In the genomic region with DNA sequence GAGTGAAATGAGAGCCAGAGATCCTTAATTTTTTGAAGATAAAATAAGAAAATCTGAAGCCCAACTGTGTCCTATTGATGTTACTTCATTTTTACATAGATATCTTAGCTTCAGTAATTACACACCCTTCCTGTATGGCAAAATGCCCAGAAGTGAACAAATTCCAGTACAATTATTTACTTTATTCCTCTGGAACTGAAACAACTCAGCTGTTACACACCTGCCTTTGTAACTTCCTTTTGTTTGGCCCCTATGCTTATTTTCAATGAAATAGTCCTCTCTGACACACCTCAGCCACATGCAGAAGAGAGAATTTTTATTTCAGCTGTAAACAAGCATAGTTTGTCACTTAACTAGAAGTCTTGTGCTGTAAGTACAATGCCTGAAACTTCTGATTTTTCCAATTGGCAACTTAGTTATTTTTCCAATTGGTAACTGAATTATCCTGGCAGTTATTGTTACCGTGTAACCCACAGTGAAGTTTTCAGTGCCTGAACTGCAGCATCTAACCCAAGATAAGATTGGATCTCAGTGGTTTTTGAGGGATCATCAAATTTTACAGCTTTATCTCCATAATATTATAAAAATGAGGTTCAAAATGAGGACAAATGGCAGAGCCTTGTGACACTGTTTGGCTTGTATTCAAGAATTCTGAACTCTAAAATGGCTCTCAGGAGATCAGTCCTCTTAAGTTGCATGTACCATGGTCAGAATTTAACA, we compare ENCODE assay signal across 2 cellular contexts.
TF ChIP-seq lines count a peak whose summit lies in the region.

No MANE protein-coding gene starts in this region.

TF ChIP-seq in K562, 482 proteins besides CTCF, POLR2A, EP300 and RAD21 (continued from another document):
- TF ChIP-seq CEBPG (CRISPR knock-in tag; IDR thresholded peaks at IDR 0.05) (no peak), CEBPG (tag; conservative IDR thresholded peaks at IDR 0.05 in 1 of 2, IDR thresholded peaks at IDR 0.05 in 1 of 2) (peak in 1 of 2 experiments; percentile 6; a peak in 1 of 4 replicates), NFIC (IDR thresholded peaks at IDR 0.05) (peak; percentile 58), FIP1L1 (IDR thresholded peaks at IDR 0.05; ENCODE audit: low read depth, low read length, poor library complexity, severe bottlenecking) (no peak), ZNF830 (CRISPR knock-in tag; IDR thresholded peaks at IDR 0.05) (no peak), RBM22 (IDR thresholded peaks at IDR 0.05; ENCODE audit: low read depth, low read length, poor library complexity, severe bottlenecking) (no peak), SOX6 (IDR thresholded peaks at IDR 0.05) (peak; percentile 28; the same call in 1 of the 2 replicates)
- TF ChIP-seq, protein P1, sequence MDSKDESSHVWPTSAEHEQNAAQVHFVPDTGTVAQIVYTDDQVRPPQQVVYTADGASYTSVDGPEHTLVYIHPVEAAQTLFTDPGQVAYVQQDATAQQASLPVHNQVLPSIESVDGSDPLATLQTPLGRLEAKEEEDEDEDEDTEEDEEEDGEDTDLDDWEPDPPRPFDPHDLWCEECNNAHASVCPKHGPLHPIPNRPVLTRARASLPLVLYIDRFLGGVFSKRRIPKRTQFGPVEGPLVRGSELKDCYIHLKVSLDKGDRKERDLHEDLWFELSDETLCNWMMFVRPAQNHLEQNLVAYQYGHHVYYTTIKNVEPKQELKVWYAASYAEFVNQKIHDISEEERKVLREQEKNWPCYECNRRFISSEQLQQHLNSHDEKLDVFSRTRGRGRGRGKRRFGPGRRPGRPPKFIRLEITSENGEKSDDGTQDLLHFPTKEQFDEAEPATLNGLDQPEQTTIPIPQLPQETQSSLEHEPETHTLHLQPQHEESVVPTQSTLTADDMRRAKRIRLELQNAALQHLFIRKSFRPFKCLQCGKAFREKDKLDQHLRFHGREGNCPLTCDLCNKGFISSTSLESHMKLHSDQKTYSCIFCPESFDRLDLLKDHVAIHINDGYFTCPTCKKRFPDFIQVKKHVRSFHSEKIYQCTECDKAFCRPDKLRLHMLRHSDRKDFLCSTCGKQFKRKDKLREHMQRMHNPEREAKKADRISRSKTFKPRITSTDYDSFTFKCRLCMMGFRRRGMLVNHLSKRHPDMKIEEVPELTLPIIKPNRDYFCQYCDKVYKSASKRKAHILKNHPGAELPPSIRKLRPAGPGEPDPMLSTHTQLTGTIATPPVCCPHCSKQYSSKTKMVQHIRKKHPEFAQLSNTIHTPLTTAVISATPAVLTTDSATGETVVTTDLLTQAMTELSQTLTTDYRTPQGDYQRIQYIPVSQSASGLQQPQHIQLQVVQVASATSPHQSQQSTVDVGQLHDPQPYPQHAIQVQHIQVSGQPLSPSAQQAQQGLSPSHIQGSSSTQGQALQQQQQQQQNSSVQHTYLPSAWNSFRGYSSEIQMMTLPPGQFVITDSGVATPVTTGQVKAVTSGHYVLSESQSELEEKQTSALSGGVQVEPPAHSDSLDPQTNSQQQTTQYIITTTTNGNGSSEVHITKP (IDR thresholded peaks at IDR 0.05; ENCODE audit: partially characterized antibody) = no peak
- TF ChIP-seq, protein P2, sequence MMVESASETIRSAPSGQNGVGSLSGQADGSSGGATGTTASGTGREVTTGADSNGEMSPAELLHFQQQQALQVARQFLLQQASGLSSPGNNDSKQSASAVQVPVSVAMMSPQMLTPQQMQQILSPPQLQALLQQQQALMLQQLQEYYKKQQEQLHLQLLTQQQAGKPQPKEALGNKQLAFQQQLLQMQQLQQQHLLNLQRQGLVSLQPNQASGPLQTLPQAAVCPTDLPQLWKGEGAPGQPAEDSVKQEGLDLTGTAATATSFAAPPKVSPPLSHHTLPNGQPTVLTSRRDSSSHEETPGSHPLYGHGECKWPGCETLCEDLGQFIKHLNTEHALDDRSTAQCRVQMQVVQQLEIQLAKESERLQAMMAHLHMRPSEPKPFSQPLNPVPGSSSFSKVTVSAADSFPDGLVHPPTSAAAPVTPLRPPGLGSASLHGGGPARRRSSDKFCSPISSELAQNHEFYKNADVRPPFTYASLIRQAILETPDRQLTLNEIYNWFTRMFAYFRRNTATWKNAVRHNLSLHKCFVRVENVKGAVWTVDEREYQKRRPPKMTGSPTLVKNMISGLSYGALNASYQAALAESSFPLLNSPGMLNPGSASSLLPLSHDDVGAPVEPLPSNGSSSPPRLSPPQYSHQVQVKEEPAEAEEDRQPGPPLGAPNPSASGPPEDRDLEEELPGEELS (CRISPR knock-in tag; IDR thresholded peaks at IDR 0.05; ENCODE audit: borderline replicate concordance) = no peak

TF ChIP-seq in HepG2, 621 proteins besides CTCF, POLR2A, EP300 and RAD21 (continued from another document and continues in another):
- TF ChIP-seq, protein P3, sequence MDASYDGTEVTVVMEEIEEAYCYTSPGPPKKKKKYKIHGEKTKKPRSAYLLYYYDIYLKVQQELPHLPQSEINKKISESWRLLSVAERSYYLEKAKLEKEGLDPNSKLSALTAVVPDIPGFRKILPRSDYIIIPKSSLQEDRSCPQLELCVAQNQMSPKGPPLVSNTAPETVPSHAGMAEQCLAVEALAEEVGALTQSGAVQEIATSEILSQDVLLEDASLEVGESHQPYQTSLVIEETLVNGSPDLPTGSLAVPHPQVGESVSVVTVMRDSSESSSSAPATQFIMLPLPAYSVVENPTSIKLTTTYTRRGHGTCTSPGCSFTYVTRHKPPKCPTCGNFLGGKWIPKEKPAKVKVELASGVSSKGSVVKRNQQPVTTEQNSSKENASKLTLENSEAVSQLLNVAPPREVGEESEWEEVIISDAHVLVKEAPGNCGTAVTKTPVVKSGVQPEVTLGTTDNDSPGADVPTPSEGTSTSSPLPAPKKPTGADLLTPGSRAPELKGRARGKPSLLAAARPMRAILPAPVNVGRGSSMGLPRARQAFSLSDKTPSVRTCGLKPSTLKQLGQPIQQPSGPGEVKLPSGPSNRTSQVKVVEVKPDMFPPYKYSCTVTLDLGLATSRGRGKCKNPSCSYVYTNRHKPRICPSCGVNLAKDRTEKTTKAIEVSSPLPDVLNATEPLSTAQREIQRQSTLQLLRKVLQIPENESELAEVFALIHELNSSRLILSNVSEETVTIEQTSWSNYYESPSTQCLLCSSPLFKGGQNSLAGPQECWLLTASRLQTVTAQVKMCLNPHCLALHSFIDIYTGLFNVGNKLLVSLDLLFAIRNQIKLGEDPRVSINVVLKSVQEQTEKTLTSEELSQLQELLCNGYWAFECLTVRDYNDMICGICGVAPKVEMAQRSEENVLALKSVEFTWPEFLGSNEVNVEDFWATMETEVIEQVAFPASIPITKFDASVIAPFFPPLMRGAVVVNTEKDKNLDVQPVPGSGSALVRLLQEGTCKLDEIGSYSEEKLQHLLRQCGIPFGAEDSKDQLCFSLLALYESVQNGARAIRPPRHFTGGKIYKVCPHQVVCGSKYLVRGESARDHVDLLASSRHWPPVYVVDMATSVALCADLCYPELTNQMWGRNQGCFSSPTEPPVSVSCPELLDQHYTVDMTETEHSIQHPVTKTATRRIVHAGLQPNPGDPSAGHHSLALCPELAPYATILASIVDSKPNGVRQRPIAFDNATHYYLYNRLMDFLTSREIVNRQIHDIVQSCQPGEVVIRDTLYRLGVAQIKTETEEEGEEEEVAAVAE (CRISPR knock-in tag; IDR thresholded peaks at IDR 0.05; ENCODE audit: borderline replicate concordance) = 0 out of 2 replicates have a peak, but pooled peaks have one; percentile 16
- TF ChIP-seq TBX2 (CRISPR knock-in tag; IDR thresholded peaks at IDR 0.05; ENCODE audit: borderline replicate concordance) (peak; percentile 34; the same call in 1 of the 2 replicates), ELF1 (CRISPR knock-in tag; IDR thresholded peaks at IDR 0.05) (peak; percentile 26; the same call in 1 of the 2 replicates), LCORL (IDR thresholded peaks at IDR 0.05) (no peak), LCORL (CRISPR knock-in tag; IDR thresholded peaks at IDR 0.05) (0 out of 2 replicates have a peak, but pooled peaks have one; percentile 3), RBAK (CRISPR knock-in tag; IDR thresholded peaks at IDR 0.05) (no peak), ZBTB42 (CRISPR knock-in tag; IDR thresholded peaks at IDR 0.05) (no peak), MXI1 (IDR thresholded peaks at IDR 0.05; ENCODE audit: borderline replicate concordance, low read depth, low read length) (peak; percentile 44; the same call in 1 of the 3 replicates), GATAD2A (CRISPR knock-in tag; IDR thresholded peaks at IDR 0.05) (peak; percentile 91), ZNF317 (CRISPR knock-in tag; IDR thresholded peaks at IDR 0.05) (0 out of 2 replicates have a peak, but pooled peaks have one; percentile 23), KLF15 (CRISPR knock-in tag; IDR thresholded peaks at IDR 0.05; ENCODE audit: borderline replicate concordance) (no peak), ZNF598 (CRISPR knock-in tag; IDR thresholded peaks at IDR 0.05; ENCODE audit: borderline replicate concordance) (no peak), TCF7 (IDR thresholded peaks at IDR 0.05; ENCODE audit: low read depth) (peak; percentile 27; the same call in 1 of the 2 replicates), TOE1 (CRISPR knock-in tag; IDR thresholded peaks at IDR 0.05) (no peak), RFX1 (IDR thresholded peaks at IDR 0.05) (no peak), SAP130 (CRISPR knock-in tag; IDR thresholded peaks at IDR 0.05; ENCODE audit: low read depth) (peak; percentile 85), THYN1 (CRISPR knock-in tag; IDR thresholded peaks at IDR 0.05; ENCODE audit: borderline replicate concordance, low read depth) (no peak), CEBPB (IDR thresholded peaks at IDR 0.05; ENCODE audit: borderline replicate concordance, low read depth, low read length) (peak; percentile 25; the same call in 1 of the 2 replicates), TEAD2 (CRISPR knock-in tag; IDR thresholded peaks at IDR 0.05) (no peak)
- TF ChIP-seq, protein P4, sequence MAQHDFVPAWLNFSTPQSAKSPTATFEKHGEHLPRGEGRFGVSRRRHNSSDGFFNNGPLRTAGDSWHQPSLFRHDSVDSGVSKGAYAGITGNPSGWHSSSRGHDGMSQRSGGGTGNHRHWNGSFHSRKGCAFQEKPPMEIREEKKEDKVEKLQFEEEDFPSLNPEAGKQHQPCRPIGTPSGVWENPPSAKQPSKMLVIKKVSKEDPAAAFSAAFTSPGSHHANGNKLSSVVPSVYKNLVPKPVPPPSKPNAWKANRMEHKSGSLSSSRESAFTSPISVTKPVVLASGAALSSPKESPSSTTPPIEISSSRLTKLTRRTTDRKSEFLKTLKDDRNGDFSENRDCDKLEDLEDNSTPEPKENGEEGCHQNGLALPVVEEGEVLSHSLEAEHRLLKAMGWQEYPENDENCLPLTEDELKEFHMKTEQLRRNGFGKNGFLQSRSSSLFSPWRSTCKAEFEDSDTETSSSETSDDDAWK (CRISPR knock-in tag; IDR thresholded peaks at IDR 0.05) = no peak
- TF ChIP-seq, protein P5, sequence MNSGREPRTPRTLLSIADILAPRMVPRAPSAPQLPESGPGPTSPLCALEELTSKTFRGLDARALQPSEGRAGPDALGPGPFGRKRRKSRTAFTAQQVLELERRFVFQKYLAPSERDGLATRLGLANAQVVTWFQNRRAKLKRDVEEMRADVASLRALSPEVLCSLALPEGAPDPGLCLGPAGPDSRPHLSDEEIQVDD (CRISPR knock-in tag; IDR thresholded peaks at IDR 0.05; ENCODE audit: borderline replicate concordance) = no peak
- TF ChIP-seq, protein P6, sequence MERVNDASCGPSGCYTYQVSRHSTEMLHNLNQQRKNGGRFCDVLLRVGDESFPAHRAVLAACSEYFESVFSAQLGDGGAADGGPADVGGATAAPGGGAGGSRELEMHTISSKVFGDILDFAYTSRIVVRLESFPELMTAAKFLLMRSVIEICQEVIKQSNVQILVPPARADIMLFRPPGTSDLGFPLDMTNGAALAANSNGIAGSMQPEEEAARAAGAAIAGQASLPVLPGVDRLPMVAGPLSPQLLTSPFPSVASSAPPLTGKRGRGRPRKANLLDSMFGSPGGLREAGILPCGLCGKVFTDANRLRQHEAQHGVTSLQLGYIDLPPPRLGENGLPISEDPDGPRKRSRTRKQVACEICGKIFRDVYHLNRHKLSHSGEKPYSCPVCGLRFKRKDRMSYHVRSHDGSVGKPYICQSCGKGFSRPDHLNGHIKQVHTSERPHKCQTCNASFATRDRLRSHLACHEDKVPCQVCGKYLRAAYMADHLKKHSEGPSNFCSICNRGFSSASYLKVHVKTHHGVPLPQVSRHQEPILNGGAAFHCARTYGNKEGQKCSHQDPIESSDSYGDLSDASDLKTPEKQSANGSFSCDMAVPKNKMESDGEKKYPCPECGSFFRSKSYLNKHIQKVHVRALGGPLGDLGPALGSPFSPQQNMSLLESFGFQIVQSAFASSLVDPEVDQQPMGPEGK (CRISPR knock-in tag; IDR thresholded peaks at IDR 0.05) = no peak; the same call in 1 of the 2 replicates
- TF ChIP-seq, protein P7, sequence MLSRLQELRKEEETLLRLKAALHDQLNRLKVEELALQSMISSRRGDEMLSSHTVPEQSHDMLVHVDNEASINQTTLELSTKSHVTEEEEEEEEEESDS (CRISPR knock-in tag; IDR thresholded peaks at IDR 0.05; ENCODE audit: borderline replicate concordance) = no peak
- TF ChIP-seq, protein P8, sequence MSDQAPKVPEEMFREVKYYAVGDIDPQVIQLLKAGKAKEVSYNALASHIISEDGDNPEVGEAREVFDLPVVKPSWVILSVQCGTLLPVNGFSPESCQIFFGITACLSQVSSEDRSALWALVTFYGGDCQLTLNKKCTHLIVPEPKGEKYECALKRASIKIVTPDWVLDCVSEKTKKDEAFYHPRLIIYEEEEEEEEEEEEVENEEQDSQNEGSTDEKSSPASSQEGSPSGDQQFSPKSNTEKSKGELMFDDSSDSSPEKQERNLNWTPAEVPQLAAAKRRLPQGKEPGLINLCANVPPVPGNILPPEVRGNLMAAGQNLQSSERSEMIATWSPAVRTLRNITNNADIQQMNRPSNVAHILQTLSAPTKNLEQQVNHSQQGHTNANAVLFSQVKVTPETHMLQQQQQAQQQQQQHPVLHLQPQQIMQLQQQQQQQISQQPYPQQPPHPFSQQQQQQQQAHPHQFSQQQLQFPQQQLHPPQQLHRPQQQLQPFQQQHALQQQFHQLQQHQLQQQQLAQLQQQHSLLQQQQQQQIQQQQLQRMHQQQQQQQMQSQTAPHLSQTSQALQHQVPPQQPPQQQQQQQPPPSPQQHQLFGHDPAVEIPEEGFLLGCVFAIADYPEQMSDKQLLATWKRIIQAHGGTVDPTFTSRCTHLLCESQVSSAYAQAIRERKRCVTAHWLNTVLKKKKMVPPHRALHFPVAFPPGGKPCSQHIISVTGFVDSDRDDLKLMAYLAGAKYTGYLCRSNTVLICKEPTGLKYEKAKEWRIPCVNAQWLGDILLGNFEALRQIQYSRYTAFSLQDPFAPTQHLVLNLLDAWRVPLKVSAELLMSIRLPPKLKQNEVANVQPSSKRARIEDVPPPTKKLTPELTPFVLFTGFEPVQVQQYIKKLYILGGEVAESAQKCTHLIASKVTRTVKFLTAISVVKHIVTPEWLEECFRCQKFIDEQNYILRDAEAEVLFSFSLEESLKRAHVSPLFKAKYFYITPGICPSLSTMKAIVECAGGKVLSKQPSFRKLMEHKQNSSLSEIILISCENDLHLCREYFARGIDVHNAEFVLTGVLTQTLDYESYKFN (CRISPR knock-in tag; conservative IDR thresholded peaks at IDR 0.05) = peak; percentile 47
- TF ChIP-seq, protein P9, sequence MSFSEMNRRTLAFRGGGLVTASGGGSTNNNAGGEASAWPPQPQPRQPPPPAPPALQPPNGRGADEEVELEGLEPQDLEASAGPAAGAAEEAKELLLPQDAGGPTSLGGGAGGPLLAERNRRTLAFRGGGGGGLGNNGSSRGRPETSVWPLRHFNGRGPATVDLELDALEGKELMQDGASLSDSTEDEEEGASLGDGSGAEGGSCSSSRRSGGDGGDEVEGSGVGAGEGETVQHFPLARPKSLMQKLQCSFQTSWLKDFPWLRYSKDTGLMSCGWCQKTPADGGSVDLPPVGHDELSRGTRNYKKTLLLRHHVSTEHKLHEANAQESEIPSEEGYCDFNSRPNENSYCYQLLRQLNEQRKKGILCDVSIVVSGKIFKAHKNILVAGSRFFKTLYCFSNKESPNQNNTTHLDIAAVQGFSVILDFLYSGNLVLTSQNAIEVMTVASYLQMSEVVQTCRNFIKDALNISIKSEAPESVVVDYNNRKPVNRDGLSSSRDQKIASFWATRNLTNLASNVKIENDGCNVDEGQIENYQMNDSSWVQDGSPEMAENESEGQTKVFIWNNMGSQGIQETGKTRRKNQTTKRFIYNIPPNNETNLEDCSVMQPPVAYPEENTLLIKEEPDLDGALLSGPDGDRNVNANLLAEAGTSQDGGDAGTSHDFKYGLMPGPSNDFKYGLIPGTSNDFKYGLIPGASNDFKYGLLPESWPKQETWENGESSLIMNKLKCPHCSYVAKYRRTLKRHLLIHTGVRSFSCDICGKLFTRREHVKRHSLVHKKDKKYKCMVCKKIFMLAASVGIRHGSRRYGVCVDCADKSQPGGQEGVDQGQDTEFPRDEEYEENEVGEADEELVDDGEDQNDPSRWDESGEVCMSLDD (CRISPR knock-in tag; IDR thresholded peaks at IDR 0.05; ENCODE audit: borderline replicate concordance) = no peak
